ENCODE assay signal across 1 cellular context in genomic region chr11:92383430-92383829, GRCh38.
TF ChIP-seq lines count a peak whose summit lies in the region.

No MANE protein-coding gene starts in this region.

TF ChIP-seq in GM23338, 12 proteins besides CTCF, POLR2A, EP300 and RAD21 (continued from another document):
- TF ChIP-seq ZNF462 (CRISPR knock-in tag; IDR thresholded peaks at IDR 0.05) (no peak), REST (IDR thresholded peaks at IDR 0.05; ENCODE audit: unreplicated experiment) (no peak), POLR2AphosphoS5 (IDR thresholded peaks at IDR 0.05; ENCODE audit: low read depth) (no peak)
